12 cellular contexts compared by ENCODE assay signal in genomic region chr12:116592731-116593130, GRCh38. TPM values are rescaled to one million over a fixed set of nuclear protein-coding genes. Genes with fewer than 3 reads are reported as not detected.
DNase-seq lines count a peak whose midpoint lies in the region; ATAC-seq and TF ChIP-seq lines count a peak whose summit lies in the region.
"Had no signal": no experiment of that assay in that cellular context is flagged by ENCODE, and none has a peak within 500 bp of the region (broad histone marks: within the 10 kb centered on the region; RNA-seq: fewer than 3 reads in every experiment).

No MANE protein-coding gene starts in this region.

- H3K9ac ChIP-seq in GM23248 (peak overlapping the region; percentile 24), SK-N-MC (ENCODE audit: insufficient read length) (no peak overlapping the region)

- peaks cover 27% of the 10 kb centered on the region for H3F3A ChIP-seq in GM23248 (ENCODE audit: insufficient read depth)

- no peak for ATAC-seq in HG02938 (IDR thresholded peaks at IDR 0.05; ENCODE audit: unreplicated experiment)
- ATAC-seq in HG02885 (IDR thresholded peaks at IDR 0.05; ENCODE audit: poor library complexity, unreplicated experiment), result no peak

- H3K79me2 ChIP-seq in GM23248 (ENCODE audit: insufficient read depth), result no peaks in the 10 kb centered on the region

- peaks cover 10% of the 10 kb centered on the region for H3K27me3 Mint-ChIP-seq in activated T-helper 2 cell treated with anti-CD3 and anti-CD28 coated beads, Interferon-gamma antibody, Interleukin-2, Interleukin-4, amounts not matched to agents 10 μg/mL and 5 μg/mL and 100 μg/mL, durations not matched to agents 14 hours and 24 hours and 36 hours (ENCODE audit: low read depth)

- H3K4me3 Mint-ChIP-seq in activated T-helper 2 cell treated with anti-CD3 and anti-CD28 coated beads, Interferon-gamma antibody, Interleukin-2, Interleukin-4, amounts not matched to agents 10 μg/mL and 5 μg/mL and 100 μg/mL, durations not matched to agents 14 hours and 24 hours and 36 hours (ENCODE audit: low read depth), result no peak overlapping the region
- H3K4me3 Mint-ChIP-seq: type B pancreatic cell had no signal

- H3K4me3 ChIP-seq in GM23248 (no peak overlapping the region), SK-N-MC (no peak overlapping the region; the same call in 1 of the 2 replicates), foreskin fibroblast (ENCODE audit: low read depth in 1 of 2, low read length in 2 of 2) (no peak overlapping the region), spleen (peak overlapping the region in 1 of 8 donors; percentile 27)

- H3K27ac Mint-ChIP-seq in activated T-helper 2 cell treated with anti-CD3 and anti-CD28 coated beads, Interferon-gamma antibody, Interleukin-2, Interleukin-4, amounts not matched to agents 10 μg/mL and 5 μg/mL and 100 μg/mL, durations not matched to agents 14 hours and 24 hours and 36 hours, result no peak overlapping the region
- H3K27ac Mint-ChIP-seq: type B pancreatic cell had no signal

- H3K9me3 Mint-ChIP-seq in activated T-helper 2 cell treated with anti-CD3 and anti-CD28 coated beads, Interferon-gamma antibody, Interleukin-2, Interleukin-4, amounts not matched to agents 10 μg/mL and 5 μg/mL and 100 μg/mL, durations not matched to agents 14 hours and 24 hours and 36 hours, result no peaks in the 10 kb centered on the region

- H3K4me2 ChIP-seq in GM23248 (ENCODE audit: unreplicated experiment), result peak overlapping the region; percentile 18

- in situ Hi-C loops in GM23248 (cut with MboI), result no loop called here

- TF ChIP-seq CTCF in foreskin fibroblast (IDR thresholded peaks at IDR 0.05; ENCODE audit: low read depth, low read length) (no peak), spleen (IDR thresholded peaks at IDR 0.05 in 8 of 11, conservative IDR thresholded peaks at IDR 0.05 in 3 of 11) (peak in 1 of 11 experiments; percentile 11)

- TF ChIP-seq POLR2A in spleen (IDR thresholded peaks at IDR 0.05), result no peak

- peak; percentile 88 for DNase-seq in GM23248
- no peak for DNase-seq in SK-N-MC (ENCODE audit: low read depth, low spot score)
- peak; percentile 52 to 81 for DNase-seq in foreskin fibroblast
- peak; percentile 66 for DNase-seq in spleen
- DNase-seq in activated T-helper 2 cell treated with anti-CD3 and anti-CD28 coated beads, Interferon-gamma antibody, Interleukin-2, Interleukin-4, amounts not matched to agents 10 μg/mL and 5 μg/mL and 100 μg/mL, durations not matched to agents 14 hours and 24 hours and 36 hours (ENCODE audit: low spot score), result no peak
- DNase-seq in cerebellum (ENCODE audit: low spot score), result no peak
- DNase-seq: Karpas-422, NCI-H526, T-helper 9 cell had no signal

- no peaks in the 10 kb centered on the region for H4K20me1 ChIP-seq in GM23248 (ENCODE audit: insufficient read depth)

- H3K27me3 ChIP-seq in GM23248 (replicated peaks; ENCODE audit: insufficient read depth) (no peaks in the 10 kb centered on the region), spleen (replicated peaks in 1 of 7) (no peaks in the 10 kb centered on the region)

- H3K4me1 Mint-ChIP-seq in activated T-helper 2 cell treated with anti-CD3 and anti-CD28 coated beads, Interferon-gamma antibody, Interleukin-2, Interleukin-4, amounts not matched to agents 10 μg/mL and 5 μg/mL and 100 μg/mL, durations not matched to agents 14 hours and 24 hours and 36 hours (ENCODE audit: low read depth), result peaks cover 21% of the 10 kb centered on the region

- WGBS in GM23248 (ENCODE audit: low coverage in 1 of 2, low lambda C conversion rate in 2 of 2, missing lambda C conversion rate in 2 of 2), 2 experiments, result 10 to 11% methylated on average over 8 of the region's 8 CpGs
- 61 to 87% (median 84%) methylated on average over 8 of the region's 8 CpGs for WGBS in spleen, 5 donors

- H3K36me3 ChIP-seq in GM23248 (ENCODE audit: low read depth) (no peaks in the 10 kb centered on the region), SK-N-MC (ENCODE audit: insufficient read depth, low read length) (no peaks in the 10 kb centered on the region), spleen (no peaks in the 10 kb centered on the region)

- no peaks in the 10 kb centered on the region for H3K9me2 ChIP-seq in GM23248 (ENCODE audit: insufficient read depth)

- intact Hi-C loops in spleen (cut with DNase I; ENCODE audit: low total_unique reads), result no loop called here
- intact Hi-C loops in activated T-helper 2 cell treated with anti-CD3 and anti-CD28 coated beads, Interferon-gamma antibody, Interleukin-2, Interleukin-4, amounts not matched to agents 10 μg/mL and 5 μg/mL and 100 μg/mL, durations not matched to agents 14 hours and 24 hours and 36 hours (cut with micrococcal nuclease), result loop anchor here (10.0 kb wide), 1 partner anchor 228 kb away; no protein-coding TSS in a partner anchor

- peak overlapping the region; percentile 45 for H2AFZ ChIP-seq in GM23248

- no peaks in the 10 kb centered on the region for H3K9me3 ChIP-seq in GM23248 (ENCODE audit: low read depth)
- H3K9me3 ChIP-seq in SK-N-MC (ENCODE audit: low read depth, low read length), result no peaks in the 10 kb centered on the region
- no peaks in the 10 kb centered on the region for H3K9me3 ChIP-seq in spleen

- peaks cover 29% of the 10 kb centered on the region for H3K4me1 ChIP-seq in GM23248 (ENCODE audit: insufficient read depth)
- peaks cover 0 to 44% (median 28%) of the 10 kb centered on the region in 6 donors for H3K4me1 ChIP-seq in spleen

- peak overlapping the region; percentile 55 for H3K27ac ChIP-seq in GM23248
- H3K27ac ChIP-seq in SK-N-MC, result peak overlapping the region; percentile 52
- peak overlapping the region in 7 of 8 donors; percentile 28 to 86 (median 74) for H3K27ac ChIP-seq in spleen

- no peaks in the 10 kb centered on the region for H3K36me3 Mint-ChIP-seq in activated T-helper 2 cell treated with anti-CD3 and anti-CD28 coated beads, Interferon-gamma antibody, Interleukin-2, Interleukin-4, amounts not matched to agents 10 μg/mL and 5 μg/mL and 100 μg/mL, durations not matched to agents 14 hours and 24 hours and 36 hours (ENCODE audit: low read depth)
- H3K36me3 Mint-ChIP-seq: type B pancreatic cell had no signal

RNA-seq across cellular contexts. Expression of gene MAP1LC3B2, which starts 33.5 kb away (rescaled TPM):
- total RNA-seq in GM23248 (2014; rRNA removed; shearing (Covaris generic)), result 0.32 and 0.63 TPM in 2 replicates
- polyA plus RNA-seq in GM23248 (2016; fragmentation: Nextera tagmentation; extraction: Ambion mirVana) (8.4 and 9.0 TPM in 2 replicates), spleen (1 to 10 TPM in 2 of 3 donors, under 1 TPM in 1; 0.86 to 1.4 (median 1.2) TPM)
- total RNA-seq in spleen (1 to 10 TPM; 1.4 to 3.0 (median 2.1) TPM), cerebellum (1.4 TPM)
- 0.37 and 0.60 TPM in 2 replicates for total RNA-seq in activated T-helper 2 cell treated with anti-CD3 and anti-CD28 coated beads, Interferon-gamma antibody, Interleukin-2, Interleukin-4, amounts not matched to agents 10 μg/mL and 5 μg/mL and 100 μg/mL, durations not matched to agents 14 hours and 24 hours and 36 hours

Comparison
In these comparisons a context has a peak if more than half of its experiments do, and no peak if none do; other contexts are left out.
1. DNase-seq: peak in GM23248 (single experiment), foreskin fibroblast (2 of 2) and spleen (single experiment); none in SK-N-MC (single experiment), activated T-helper 2 cell treated with anti-CD3 and anti-CD28 coated beads, Interferon-gamma antibody, Interleukin-2, Interleukin-4, amounts not matched to agents 10 μg/mL and 5 μg/mL and 100 μg/mL, durations not matched to agents 14 hours and 24 hours and 36 hours (single experiment) and cerebellum (single experiment).
2. Peak in every context shown above with its lines, with median percentiles within 50 percentile points of each other: H3K27ac ChIP-seq.